In genomic region chrX:107683931-107684330, GRCh38 we compare ENCODE assay signal across 19 cellular contexts. TPM values are rescaled to one million over a fixed set of nuclear protein-coding genes. Genes with fewer than 3 reads are reported as not detected.
DNase-seq lines count a peak whose midpoint lies in the region; ATAC-seq and TF ChIP-seq lines count a peak whose summit lies in the region.
"Had no signal": no experiment of that assay in that cellular context is flagged by ENCODE, and none has a peak within 500 bp of the region (broad histone marks: within the 10 kb centered on the region; RNA-seq: fewer than 3 reads in every experiment).

No MANE protein-coding gene starts in this region.

- no peaks in the 10 kb centered on the region for H3K27me3 ChIP-seq in Loucy (ENCODE audit: insufficient read depth, low read length, poor library complexity, severe bottlenecking)
- H3K27me3 ChIP-seq: brain microvascular endothelial cell had no signal

- TF ChIP-seq CTCF in CD14-positive monocyte (IDR thresholded peaks at IDR 0.05) (no peak), Loucy (conservative IDR thresholded peaks at IDR 0.05; ENCODE audit: low read length) (no peak), endothelial cell (IDR thresholded peaks at IDR 0.05; ENCODE audit: unreplicated experiment) (no peak)

- peak overlapping the region; percentile 82 for H3K4me2 ChIP-seq in Loucy (ENCODE audit: low read depth, low read length, poor library complexity, severe bottlenecking)

- H3K27me3 Mint-ChIP-seq in CD14-positive monocyte (ENCODE audit: low read depth in 3 of 3) (peaks cover 0 to 3% (median 0%) of the 10 kb centered on the region in 3 donors), endothelial cell (ENCODE audit: unreplicated experiment) (peaks cover 14% of the 10 kb centered on the region)
- H3K27me3 Mint-ChIP-seq: effector memory CD8-positive, alpha-beta T cell; stimulated activated naive CD8-positive, alpha-beta T cell treated with anti-CD3 and anti-CD28 coated beads, Interleukin-15, amount 100 ng/mL, for 72 hours had no signal

- H3K4me3 Mint-ChIP-seq in CD14-positive monocyte: no peak overlapping the region
- peak overlapping the region; percentile 18 for H3K4me3 Mint-ChIP-seq in endothelial cell (ENCODE audit: unreplicated experiment)
- no peak overlapping the region for H3K4me3 Mint-ChIP-seq in stimulated activated effector memory CD8-positive, alpha-beta T cell treated with anti-CD3 and anti-CD28 coated beads, Interleukin-12 subunit alpha, Interleukin-12 subunit beta, amount 100 ng/mL, for 72 hours
- H3K4me3 Mint-ChIP-seq: effector memory CD8-positive, alpha-beta T cell; HFFc6; stimulated activated naive CD8-positive, alpha-beta T cell treated with anti-CD3 and anti-CD28 coated beads, Interleukin-15, amount 100 ng/mL, for 72 hours had no signal

- H3K9me2 ChIP-seq in Loucy (replicated peaks; ENCODE audit: low read depth, low read length): no peaks in the 10 kb centered on the region

- H3K4me1 Mint-ChIP-seq in CD14-positive monocyte: peaks cover 64% of the 10 kb centered on the region
- H3K4me1 Mint-ChIP-seq in endothelial cell (ENCODE audit: unreplicated experiment): peaks cover 42% of the 10 kb centered on the region
- H3K4me1 Mint-ChIP-seq in stimulated activated effector memory CD8-positive, alpha-beta T cell treated with anti-CD3 and anti-CD28 coated beads, Interleukin-12 subunit alpha, Interleukin-12 subunit beta, amount 100 ng/mL, for 72 hours: peaks cover 49% of the 10 kb centered on the region

- no peak overlapping the region for H2AFZ ChIP-seq in Loucy (ENCODE audit: low read length)

- H3K36me3 Mint-ChIP-seq in CD14-positive monocyte (peaks cover 0 to 1% of the 10 kb centered on the region in 2 donors), endothelial cell (ENCODE audit: low read depth, unreplicated experiment) (peaks cover 5% of the 10 kb centered on the region)
- no peaks in the 10 kb centered on the region for H3K36me3 Mint-ChIP-seq in stimulated activated effector memory CD8-positive, alpha-beta T cell treated with anti-CD3 and anti-CD28 coated beads, Interleukin-12 subunit alpha, Interleukin-12 subunit beta, amount 100 ng/mL, for 72 hours

- no peaks in the 10 kb centered on the region for H3F3A ChIP-seq in Loucy (ENCODE audit: low read depth)

- peaks cover 71% of the 10 kb centered on the region for H3K79me2 ChIP-seq in Loucy (ENCODE audit: insufficient read depth, low read length)

- no peaks in the 10 kb centered on the region for H3K9me3 ChIP-seq in Loucy (ENCODE audit: insufficient read depth, low read depth, low read length)

- H3K9ac ChIP-seq in Loucy (ENCODE audit: low read depth, low read length, poor library complexity, severe bottlenecking): peak overlapping the region; percentile 74

- ATAC-seq in stimulated activated effector memory CD8-positive, alpha-beta T cell treated with anti-CD3 and anti-CD28 coated beads, Interleukin-12 subunit alpha, Interleukin-12 subunit beta, amount 100 ng/mL, for 72 hours: no peak
- ATAC-seq: effector memory CD8-positive, alpha-beta T cell; Panc1 had no signal

- H3K4me3 ChIP-seq in Loucy (ENCODE audit: low read length, poor library complexity, severe bottlenecking): no peak overlapping the region
- H3K4me3 ChIP-seq: GM12878, skin epidermis had no signal

- H3K4me1 ChIP-seq in Loucy (ENCODE audit: insufficient read depth, low read length, poor library complexity, severe bottlenecking): peaks cover 60% of the 10 kb centered on the region

- intact Hi-C loops in CD14-positive monocyte (cut with micrococcal nuclease): no loop called here

- peak overlapping the region; percentile 25 to 94 (median 80) for H3K27ac Mint-ChIP-seq in CD14-positive monocyte
- no peak overlapping the region for H3K27ac Mint-ChIP-seq in endothelial cell (ENCODE audit: unreplicated experiment)
- peak overlapping the region; percentile 83 for H3K27ac Mint-ChIP-seq in stimulated activated effector memory CD8-positive, alpha-beta T cell treated with anti-CD3 and anti-CD28 coated beads, Interleukin-12 subunit alpha, Interleukin-12 subunit beta, amount 100 ng/mL, for 72 hours
- H3K27ac Mint-ChIP-seq: HFFc6 had no signal

- H4K20me1 ChIP-seq in Loucy (ENCODE audit: insufficient read depth, low read length, poor library complexity, severe bottlenecking): no peaks in the 10 kb centered on the region

- no peak for DNase-seq in CD14-positive monocyte (ENCODE audit: low spot score)
- DNase-seq in endothelial cell (ENCODE audit: low spot score): no peak
- DNase-seq in stimulated activated effector memory CD8-positive, alpha-beta T cell treated with anti-CD3 and anti-CD28 coated beads, Interleukin-12 subunit alpha, Interleukin-12 subunit beta, amount 100 ng/mL, for 72 hours (ENCODE audit: low spot score in 2 of 2): no peak
- DNase-seq in DMS79 (lab: John Stamatoyannopoulos, UW): no peak
- no peak for DNase-seq in cerebellum (ENCODE audit: low spot score)
- DNase-seq in dedifferentiated amniotic fluid mesenchymal stem cell (ENCODE audit: extremely low spot score): no peak
- DNase-seq: activated CD4-positive, alpha-beta T cell treated with anti-CD3 and anti-CD28 coated beads for 4 hours; brain microvascular endothelial cell; C1 segment of cervical spinal cord; effector memory CD8-positive, alpha-beta T cell; EL; HFFc6; NCI-H187; NCI-H524 treated with DMSO at 0.1 percent for 48 hours; stimulated activated naive CD8-positive, alpha-beta T cell treated with anti-CD3 and anti-CD28 coated beads, Interleukin-15, amount 100 ng/mL, for 72 hours had no signal

- no peaks in the 10 kb centered on the region for H3K36me3 ChIP-seq in Loucy (ENCODE audit: insufficient read depth, low read length)
- H3K36me3 ChIP-seq: brain microvascular endothelial cell had no signal

- no peaks in the 10 kb centered on the region for H3K9me3 Mint-ChIP-seq in CD14-positive monocyte
- no peaks in the 10 kb centered on the region for H3K9me3 Mint-ChIP-seq in endothelial cell (ENCODE audit: unreplicated experiment)
- no peaks in the 10 kb centered on the region for H3K9me3 Mint-ChIP-seq in stimulated activated effector memory CD8-positive, alpha-beta T cell treated with anti-CD3 and anti-CD28 coated beads, Interleukin-12 subunit alpha, Interleukin-12 subunit beta, amount 100 ng/mL, for 72 hours
- H3K9me3 Mint-ChIP-seq: effector memory CD8-positive, alpha-beta T cell; HFFc6; stimulated activated naive CD8-positive, alpha-beta T cell treated with anti-CD3 and anti-CD28 coated beads, Interleukin-15, amount 100 ng/mL, for 72 hours had no signal

RNA-seq across cellular contexts. Expression of gene PRPS1, which starts 55.6 kb away (rescaled TPM):
- 10 to 100 TPM; 11.4 to 11.8 TPM for polyA plus RNA-seq in CD14-positive monocyte
- total RNA-seq in endothelial cell (ENCODE audit: unreplicated experiment) (41.0 TPM), cerebellum (20.8 TPM)
